ENCODE assay signal across 25 cellular contexts in the genomic region with DNA sequence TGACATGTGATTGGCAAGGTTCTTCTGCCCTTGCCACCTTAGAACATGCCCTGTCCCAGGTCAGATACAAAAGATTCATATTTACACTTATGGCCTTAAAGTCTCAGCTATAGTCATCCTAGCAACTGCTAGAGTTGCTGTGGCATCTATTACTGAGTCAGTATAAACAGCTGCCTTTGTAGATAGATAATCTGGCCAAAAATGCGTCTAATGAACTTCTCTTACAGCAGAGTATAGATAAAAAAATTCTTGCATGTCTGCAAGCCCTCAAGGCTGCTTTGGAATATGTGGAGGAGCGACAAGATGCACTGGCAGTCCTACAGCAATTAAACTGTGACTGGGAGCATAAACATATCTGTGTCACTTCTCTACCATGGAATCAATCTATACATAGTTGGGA.
DNase-seq lines count a peak whose midpoint lies in the region; ATAC-seq, FAIRE-seq and TF ChIP-seq lines count a peak whose summit lies in the region.
"Had no signal": no experiment of that assay in that cellular context is flagged by ENCODE, and none has a peak within 500 bp of the region (broad histone marks: within the 10 kb centered on the region; RNA-seq: fewer than 3 reads in every experiment).

No MANE protein-coding gene starts in this region.

- POLR2A ChIA-PET in IMR-90 (lab: Charles Lee; ENCODE audit: unreplicated experiment) = no interaction called here

- H3K9me3 Mint-ChIP-seq in astrocyte (ENCODE audit: unreplicated experiment) = peaks cover 2% of the 10 kb centered on the region
- H3K9me3 Mint-ChIP-seq in effector memory CD8-positive, alpha-beta T cell = peaks cover 9 to 21% of the 10 kb centered on the region in 2 donors
- H3K9me3 Mint-ChIP-seq: GM23338 had no signal

- H3K14ac ChIP-seq in IMR-90 (replicated peaks; ENCODE audit: low read depth, low read length) = no peak overlapping the region
- H3K14ac ChIP-seq in trophoblast cell (ENCODE audit: low read length) = no peak overlapping the region

- no TSS peak for BruUV-seq in IMR-90 (replicated peaks; lab: Mats Ljungman, UMichigan)

- in situ Hi-C loops in IMR-90 (cut with MboI; ENCODE audit: low sequenced_read_pairs) = no loop called here

- TF ChIP-seq POLR2A in IMR-90 (IDR thresholded peaks at IDR 0.05; ENCODE audit: low read depth, low read length) = no peak

- H3K9ac ChIP-seq in IMR-90 (ENCODE audit: low read depth, low read length) = no peak overlapping the region
- H3K9ac ChIP-seq in astrocyte (ENCODE audit: low read length) = no peak overlapping the region
- no peak overlapping the region for H3K9ac ChIP-seq in trophoblast cell (ENCODE audit: low read length)
- H3K9ac ChIP-seq: BLaER1 treated with 17β-estradiol and CSF1 and Interleukin-3, amounts not matched to agents 10 nM and 100 nM had no signal

- H2BK5ac ChIP-seq in IMR-90 (ENCODE audit: low read depth, low read length, poor library complexity, severe bottlenecking) (no peak overlapping the region), trophoblast cell (ENCODE audit: low read depth, low read length, poor library complexity) (no peak overlapping the region)

- H4K91ac ChIP-seq in IMR-90 (ENCODE audit: insufficient read depth, low read depth, low read length) (no peak overlapping the region), trophoblast cell (ENCODE audit: low read depth, low read length) (no peak overlapping the region)

- H2BK15ac ChIP-seq in IMR-90 (ENCODE audit: low read depth, low read length) = no peak overlapping the region

- H3K36me3 ChIP-seq in IMR-90 (ENCODE audit: control insufficient read depth, insufficient read depth, low read length) (no peaks in the 10 kb centered on the region), astrocyte (ENCODE audit: insufficient read depth, low read length) (no peaks in the 10 kb centered on the region), trophoblast cell (ENCODE audit: control insufficient read depth in 1 of 2, insufficient read depth in 2 of 2, low read length in 2 of 2) (no peaks in the 10 kb centered on the region)
- H3K36me3 ChIP-seq: BE2C; BLaER1 treated with 17β-estradiol and CSF1 and Interleukin-3, amounts not matched to agents 10 nM and 100 nM had no signal

- H4K20me1 ChIP-seq in IMR-90 (ENCODE audit: insufficient read depth, low read length) (no peaks in the 10 kb centered on the region), astrocyte (ENCODE audit: insufficient read depth, low read length) (no peaks in the 10 kb centered on the region)
- H4K20me1 ChIP-seq: BLaER1 treated with 17β-estradiol and CSF1 and Interleukin-3, amounts not matched to agents 10 nM and 100 nM had no signal

- H2BK12ac ChIP-seq in trophoblast cell (ENCODE audit: low read length) = no peak overlapping the region

- H3K4me3 ChIP-seq in IMR-90 (ENCODE audit: insufficient read depth, low read depth, low read length) (no peak overlapping the region), astrocyte (ENCODE audit: insufficient read depth, low read depth, low read length) (no peak overlapping the region), trophoblast cell (ENCODE audit: low read depth, low read length) (no peak overlapping the region)
- H3K4me3 ChIP-seq: A549; BLaER1 treated with 17β-estradiol and CSF1 and Interleukin-3, amounts not matched to agents 10 nM and 100 nM; GM12878; GM23338 had no signal

- no peak overlapping the region for H2AK5ac ChIP-seq in IMR-90 (ENCODE audit: low read depth, low read length)
- no peak overlapping the region for H2AK5ac ChIP-seq in trophoblast cell (ENCODE audit: low read length)

- TF ChIP-seq CTCF in IMR-90 (conservative IDR thresholded peaks at IDR 0.05; ENCODE audit: low read depth, low read length) = no peak
- no peak for TF ChIP-seq CTCF in astrocyte (IDR thresholded peaks at IDR 0.05; ENCODE audit: insufficient read depth, low read depth, low read length)

- H3K18ac ChIP-seq in IMR-90 (ENCODE audit: low read depth, low read length) (no peak overlapping the region), trophoblast cell (ENCODE audit: low read length) (no peak overlapping the region)

- no CpG with 5 or more reads among the region's 2 CpGs for WGBS in IMR-90 (ENCODE audit: extremely low coverage in 2 of 2, insufficient read length in 1 of 2), 2 experiments
- no CpG with 5 or more reads among the region's 2 CpGs for WGBS in trophoblast cell (ENCODE audit: extremely low coverage, insufficient coverage, insufficient read length)

- no peak overlapping the region for H2BK20ac ChIP-seq in IMR-90 (ENCODE audit: low read depth, low read length)

- dilution Hi-C loops in IMR-90 (cut with HindIII; ENCODE audit: low sequenced_read_pairs, unreplicated experiment) = no loop called here

- no peak overlapping the region for H3K4me3 Mint-ChIP-seq in astrocyte (ENCODE audit: unreplicated experiment)
- no peak overlapping the region for H3K4me3 Mint-ChIP-seq in effector memory CD8-positive, alpha-beta T cell
- H3K4me3 Mint-ChIP-seq: CD14-positive monocyte; CD4-positive, alpha-beta T cell; CD8-positive, alpha-beta memory T cell; GM23338; H9 had no signal

- H3K27me3 Mint-ChIP-seq in astrocyte (ENCODE audit: low read depth, unreplicated experiment) = no peaks in the 10 kb centered on the region
- H3K27me3 Mint-ChIP-seq in effector memory CD8-positive, alpha-beta T cell = no peaks in the 10 kb centered on the region
- H3K27me3 Mint-ChIP-seq: CD4-positive, alpha-beta T cell; CD8-positive, alpha-beta memory T cell had no signal

- no peak for FAIRE-seq in astrocyte (lab: Jason Lieb, UNC)
- FAIRE-seq: A549, D721Med, GM12878, GM19239 had no signal

- H3K9me3 ChIP-seq in IMR-90 (ENCODE audit: control insufficient read depth, insufficient read depth, low read length) (no peaks in the 10 kb centered on the region), astrocyte (ENCODE audit: insufficient read depth, low read depth, low read length) (no peaks in the 10 kb centered on the region), trophoblast cell (ENCODE audit: insufficient read depth, low read depth, low read length) (no peaks in the 10 kb centered on the region)
- H3K9me3 ChIP-seq: A549, BE2C had no signal

- H3K27ac Mint-ChIP-seq in astrocyte (ENCODE audit: unreplicated experiment) = no peak overlapping the region
- no peak overlapping the region for H3K27ac Mint-ChIP-seq in effector memory CD8-positive, alpha-beta T cell
- H3K27ac Mint-ChIP-seq: CD14-positive monocyte; CD4-positive, alpha-beta T cell; CD8-positive, alpha-beta memory T cell; GM23338; H9 had no signal

- H3K27ac ChIP-seq in IMR-90 (ENCODE audit: insufficient read depth, low read length) (no peak overlapping the region), astrocyte (ENCODE audit: low read depth, low read length) (no peak overlapping the region), trophoblast cell (ENCODE audit: low read depth, low read length) (no peak overlapping the region)
- H3K27ac ChIP-seq: A549; BLaER1 treated with 17β-estradiol and CSF1 and Interleukin-3, amounts not matched to agents 10 nM and 100 nM had no signal

- H3K56ac ChIP-seq in IMR-90 (ENCODE audit: extremely low read depth, insufficient read depth, low read length) = no peak overlapping the region

- TF ChIP-seq RAD21 in IMR-90 (IDR thresholded peaks at IDR 0.05; ENCODE audit: low read length) = no peak

- H3K4ac ChIP-seq in IMR-90 (ENCODE audit: low read depth, low read length) = no peak overlapping the region
- H3K4ac ChIP-seq in trophoblast cell (ENCODE audit: low read depth, low read length) = no peak overlapping the region

- H2BK120ac ChIP-seq in IMR-90 (ENCODE audit: low read depth, low read length) (no peak overlapping the region), trophoblast cell (ENCODE audit: insufficient read depth, low read length, poor library complexity) (no peak overlapping the region)

- H3K4me1 Mint-ChIP-seq in astrocyte (ENCODE audit: low read depth, unreplicated experiment) = no peaks in the 10 kb centered on the region
- no peaks in the 10 kb centered on the region for H3K4me1 Mint-ChIP-seq in effector memory CD8-positive, alpha-beta T cell (ENCODE audit: low read depth in 2 of 2)
- H3K4me1 Mint-ChIP-seq: CD14-positive monocyte; CD8-positive, alpha-beta memory T cell had no signal

- no peak overlapping the region for H3K4me2 ChIP-seq in IMR-90 (ENCODE audit: low read depth, low read length)
- no peak overlapping the region for H3K4me2 ChIP-seq in astrocyte (ENCODE audit: low read length)
- H3K4me2 ChIP-seq in trophoblast cell (ENCODE audit: low read length) = no peak overlapping the region
- H3K4me2 ChIP-seq: A549, GM23338 had no signal

- H3K9me1 ChIP-seq in IMR-90 (ENCODE audit: insufficient read depth, low read length) = no peaks in the 10 kb centered on the region

- H3K4me1 ChIP-seq in IMR-90 (ENCODE audit: control insufficient read depth, insufficient read depth, low read length) (no peaks in the 10 kb centered on the region), astrocyte (ENCODE audit: insufficient read depth, low read length) (no peaks in the 10 kb centered on the region), trophoblast cell (ENCODE audit: control insufficient read depth in 1 of 2, insufficient read depth in 2 of 2, low read length in 2 of 2) (peaks cover 0 to 3% of the 10 kb centered on the region in 2 experiments)
- H3K4me1 ChIP-seq: A549 had no signal

- H3K27me3 ChIP-seq in IMR-90 (ENCODE audit: control insufficient read depth, insufficient read depth, low read length) (no peaks in the 10 kb centered on the region), astrocyte (ENCODE audit: insufficient read depth, low read length) (no peaks in the 10 kb centered on the region), trophoblast cell (ENCODE audit: insufficient read depth, low read length) (no peaks in the 10 kb centered on the region)
- H3K27me3 ChIP-seq: BE2C; BLaER1 treated with 17β-estradiol and CSF1 and Interleukin-3, amounts not matched to agents 10 nM and 100 nM had no signal

- H3K23ac ChIP-seq in IMR-90 (ENCODE audit: low read depth, low read length) (no peak overlapping the region), trophoblast cell (ENCODE audit: low read length) (no peak overlapping the region)

- DNase-seq in IMR-90 (no peak), astrocyte (ENCODE audit: low read depth) (peak; percentile 24), trophoblast cell (peak; percentile 59 to 91)
- no peak for DNase-seq in effector memory CD8-positive, alpha-beta T cell
- DNase-seq: 8988T; ACHN; AML-193; BE2C; CD4-positive, alpha-beta T cell; CD8-positive, alpha-beta memory T cell; DMS 273 treated with DMSO at 0.1 percent for 48 hours; DMS79; EL; GDM1; H9 had no signal

- no peak overlapping the region for H4K12ac ChIP-seq in trophoblast cell (ENCODE audit: low read depth, low read length)

- no peaks in the 10 kb centered on the region for H3K36me3 Mint-ChIP-seq in astrocyte (ENCODE audit: low read depth, unreplicated experiment)
- peaks cover 3% of the 10 kb centered on the region for H3K36me3 Mint-ChIP-seq in effector memory CD8-positive, alpha-beta T cell (ENCODE audit: insufficient read depth)
- H3K36me3 Mint-ChIP-seq: CD14-positive monocyte; CD8-positive, alpha-beta memory T cell had no signal

- CTCF ChIA-PET in IMR-90 (lab: Yijun Ruan, JAX) = no interaction called here

- H3K79me1 ChIP-seq in IMR-90 (ENCODE audit: low read depth in 1 of 2, low read length in 2 of 2) (no peaks in the 10 kb centered on the region), trophoblast cell (ENCODE audit: low read length) (no peaks in the 10 kb centered on the region)

- intact Hi-C loops in IMR-90 (cut with micrococcal nuclease) = no loop called here

- H3K79me2 ChIP-seq in astrocyte (ENCODE audit: insufficient read depth, low read length) (no peaks in the 10 kb centered on the region), trophoblast cell (ENCODE audit: control insufficient read depth, insufficient read depth, low read length, poor library complexity) (no peaks in the 10 kb centered on the region)

- ATAC-seq in IMR-90 (ENCODE audit: low read depth) = peak; percentile 17; the same call in 1 of the 2 replicates
- no peak for ATAC-seq in effector memory CD8-positive, alpha-beta T cell (replicated peaks)
- ATAC-seq in HG02678 (IDR thresholded peaks at IDR 0.05; ENCODE audit: unreplicated experiment) = no peak
- no peak for ATAC-seq in GM21576 (IDR thresholded peaks at IDR 0.05; ENCODE audit: unreplicated experiment)
- ATAC-seq: A549, GM12878, GM23338, HCT116 had no signal

- H2AFZ ChIP-seq in IMR-90 (replicated peaks; ENCODE audit: low read length, poor library complexity) = no peak overlapping the region
- no peak overlapping the region for H2AFZ ChIP-seq in astrocyte (ENCODE audit: low read depth, low read length)
- no peak overlapping the region for H2AFZ ChIP-seq in trophoblast cell (ENCODE audit: insufficient read depth, low read length, poor library complexity)
- H2AFZ ChIP-seq: GM23338 had no signal

- no peak overlapping the region for H4K5ac ChIP-seq in IMR-90 (ENCODE audit: low read depth, low read length)

- H2AK9ac ChIP-seq in IMR-90 (replicated peaks; ENCODE audit: low read depth, low read length, poor library complexity) = no peak overlapping the region

- H4K8ac ChIP-seq in IMR-90 (ENCODE audit: low read depth in 2 of 2, low read length in 2 of 2) (no peak overlapping the region), trophoblast cell (ENCODE audit: low read depth, low read length) (no peak overlapping the region)

Comparison
In these comparisons a context has a peak if more than half of its experiments do, and no peak if none do; other contexts are left out.
1. DNase-seq: peak in astrocyte (single experiment) and trophoblast cell (2 of 2); none in IMR-90 (single experiment) and effector memory CD8-positive, alpha-beta T cell (0 of 3).